In genomic region chr6:31215201-31215600, GRCh38 we compare ENCODE assay signal across 5 cellular contexts. TPM values are rescaled to one million over a fixed set of nuclear protein-coding genes. Genes with fewer than 3 reads are reported as not detected.
"Had no signal": no experiment of that assay in that cellular context is flagged by ENCODE, and none has a peak within 500 bp of the region (broad histone marks: within the 10 kb centered on the region; RNA-seq: fewer than 3 reads in every experiment).

No MANE protein-coding gene starts in this region.

RNA-seq across cellular contexts. Expression of gene POU5F1, which starts 44.7 kb away (rescaled TPM):
- total RNA-seq: lung microvascular endothelial cell, mesothelial cell of epicardium, occipital lobe, skeletal muscle tissue had no signal
- polyA plus RNA-seq: fibroblast of lung had no signal
